ENCODE assay signal across 10 cellular contexts in the genomic region with DNA sequence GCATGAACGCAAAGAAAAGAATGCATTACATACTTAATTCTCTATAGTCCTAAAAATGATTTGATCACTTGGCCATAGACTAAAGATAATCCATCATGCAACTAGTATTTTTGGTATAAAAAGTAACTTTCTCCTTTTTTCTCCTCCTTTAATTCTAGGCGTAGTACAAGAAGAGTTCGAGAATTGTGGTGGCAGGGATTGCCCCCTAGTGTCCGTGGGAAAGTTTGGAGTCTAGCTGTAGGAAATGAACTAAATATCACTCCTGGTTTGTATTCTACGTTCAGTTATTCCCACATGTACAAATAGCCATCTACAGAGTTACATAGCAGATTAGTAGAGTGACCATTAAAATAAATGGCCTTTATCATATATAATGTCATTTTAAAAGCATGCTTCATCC. TPM values are rescaled to one million over a fixed set of nuclear protein-coding genes. Genes with fewer than 3 reads are reported as not detected.
A peak's percentile ranks its signal among the peaks of the same experiment; 100 is the strongest.
DNase-seq lines count a peak whose midpoint lies in the region; ATAC-seq and TF ChIP-seq lines count a peak whose summit lies in the region.
"Had no signal": no experiment of that assay in that cellular context is flagged by ENCODE, and none has a peak within 500 bp of the region (broad histone marks: within the 10 kb centered on the region; RNA-seq: fewer than 3 reads in every experiment).

No MANE protein-coding gene starts in this region.

- TF ChIP-seq CTCF in 22Rv1 (IDR thresholded peaks at IDR 0.05) (peak; percentile 69), GM12864 (IDR thresholded peaks at IDR 0.05; ENCODE audit: low read depth, low read length, missing control alignments) (peak; percentile 13), RWPE2 (IDR thresholded peaks at IDR 0.05; ENCODE audit: poor library complexity, severe bottlenecking) (peak; percentile 57), fibroblast of villous mesenchyme (IDR thresholded peaks at IDR 0.05; ENCODE audit: insufficient read depth, low read depth, low read length) (peak; percentile 53)

- no peak overlapping the region for H3K27ac ChIP-seq in 22Rv1
- H3K27ac ChIP-seq in RWPE2 (ENCODE audit: poor library complexity, severe bottlenecking), result no peak overlapping the region
- H3K27ac ChIP-seq: suprapubic skin had no signal

- DNase-seq in GM12864 (ENCODE audit: low read depth) (no peak), RWPE2 (ENCODE audit: low spot score) (no peak), fibroblast of villous mesenchyme (ENCODE audit: low read depth) (peak; percentile 12), Ammon's horn (ENCODE audit: low spot score) (no peak)
- DNase-seq: stimulated activated CD4-positive, alpha-beta T cell treated with anti-CD3 and anti-CD28 coated beads, Interleukin-1b, Interleukin-23, amount 100 ng/mL, for 48 hours had no signal

- H3K27me3 ChIP-seq in RWPE2 (ENCODE audit: insufficient read depth, poor library complexity, severe bottlenecking), result no peaks in the 10 kb centered on the region
- H3K27me3 ChIP-seq: suprapubic skin had no signal

- H3K9me3 ChIP-seq in RWPE2 (ENCODE audit: severe bottlenecking), result no peaks in the 10 kb centered on the region
- H3K9me3 ChIP-seq: suprapubic skin had no signal

- H3K4me3 ChIP-seq in GM12864 (ENCODE audit: low read depth, low read length) (no peak overlapping the region), RWPE2 (ENCODE audit: severe bottlenecking) (no peak overlapping the region), fibroblast of villous mesenchyme (ENCODE audit: low read depth, low read length) (no peak overlapping the region)
- H3K4me3 ChIP-seq: suprapubic skin had no signal

- peaks cover 14% of the 10 kb centered on the region; the same call in 1 of the 2 replicates for H3K36me3 ChIP-seq in RWPE2 (ENCODE audit: low read depth)

- no peaks in the 10 kb centered on the region for H3K4me1 ChIP-seq in RWPE2 (ENCODE audit: insufficient read depth, poor library complexity, severe bottlenecking)
- H3K4me1 ChIP-seq: suprapubic skin had no signal

- ATAC-seq in RWPE2 (ENCODE audit: low read depth) (no peak), HG03135 (IDR thresholded peaks at IDR 0.05; ENCODE audit: unreplicated experiment) (no peak), HG03039 (IDR thresholded peaks at IDR 0.05; ENCODE audit: unreplicated experiment) (no peak), GM19324 (IDR thresholded peaks at IDR 0.05; ENCODE audit: low FRiP score, unreplicated experiment) (no peak)

RNA-seq across cellular contexts. Expression of a gene that starts 45.5 kb away (rescaled TPM):
- total RNA-seq in fibroblast of villous mesenchyme, result 38.7 and 39.7 TPM in 2 replicates

Comparison
In these comparisons a context has a peak if more than half of its experiments do, and no peak if none do; other contexts are left out.
1. CTCF ChIP-seq: peak in every context shown above with its lines; median percentile 69 in 22Rv1; 57 in RWPE2; 53 in fibroblast of villous mesenchyme; 13 in GM12864.